In the genomic region with DNA sequence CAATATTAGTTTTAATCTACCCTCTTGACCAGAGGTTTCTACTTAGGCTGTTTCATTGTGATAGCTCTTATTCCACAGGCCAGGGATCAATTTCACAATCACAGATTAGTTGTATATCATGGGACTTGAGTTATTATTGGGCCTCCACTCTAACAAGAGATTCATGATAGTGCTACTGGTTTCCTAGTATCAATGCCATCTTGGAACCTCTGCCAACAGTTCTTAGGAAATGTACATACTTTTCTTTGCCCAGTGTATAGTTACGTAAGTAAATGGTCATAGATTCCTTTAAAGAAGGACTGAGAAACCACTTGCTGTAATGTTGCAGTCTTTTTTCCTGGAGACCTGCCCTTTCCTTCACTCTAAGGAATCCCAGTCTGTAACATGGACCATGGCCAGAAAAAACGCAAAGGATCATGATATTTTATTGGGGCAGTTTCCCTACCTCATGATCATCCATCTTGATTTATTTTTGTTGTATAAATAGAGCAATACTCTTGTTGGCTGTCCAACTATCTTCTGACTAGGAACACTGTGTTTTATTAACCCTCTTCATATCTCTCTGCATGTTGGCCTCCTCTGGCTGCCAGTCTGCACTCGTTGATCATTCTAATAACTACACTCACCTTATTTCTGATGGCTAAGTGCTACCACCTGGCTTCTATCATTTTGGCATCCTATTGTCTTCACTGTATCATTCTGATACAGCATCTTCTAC, we compare ENCODE assay signal across 14 cellular contexts. TPM values are rescaled to one million over a fixed set of nuclear protein-coding genes. Genes with fewer than 3 reads are reported as not detected.
DNase-seq lines count a peak whose midpoint lies in the region; ATAC-seq and TF ChIP-seq lines count a peak whose summit lies in the region.
"Had no signal": no experiment of that assay in that cellular context is flagged by ENCODE, and none has a peak within 500 bp of the region (broad histone marks: within the 10 kb centered on the region; RNA-seq: fewer than 3 reads in every experiment).

No MANE protein-coding gene starts in this region.

- H3K36me3 Mint-ChIP-seq in CD4-positive, alpha-beta T cell (ENCODE audit: low read depth) = no peaks in the 10 kb centered on the region
- H3K36me3 Mint-ChIP-seq in T-helper 2 cell treated with Interferon-gamma antibody and Interleukin-4, amounts not matched to agents 5 μg/mL and 100 μg/mL, for 36 hours (ENCODE audit: low read depth) = no peaks in the 10 kb centered on the region
- H3K36me3 Mint-ChIP-seq: CD4-positive, CD25-positive, alpha-beta regulatory T cell had no signal

- H3K36me3 ChIP-seq in psoas muscle (ENCODE audit: insufficient read depth in 1 of 2, low read depth in 1 of 2) (no peaks in the 10 kb centered on the region), skeletal muscle tissue (ENCODE audit: control insufficient read depth in 3 of 3, insufficient read depth in 3 of 3, low read length in 3 of 3) (no peaks in the 10 kb centered on the region)
- H3K36me3 ChIP-seq: BE2C had no signal

- peak; percentile 36 to 89 (median 71) for ATAC-seq in psoas muscle
- ATAC-seq in CD4-positive, alpha-beta T cell (ENCODE audit: poor library complexity) = no peak
- no peak for ATAC-seq in GM18868 (IDR thresholded peaks at IDR 0.05; ENCODE audit: unreplicated experiment)
- ATAC-seq: GM23338 had no signal

- no peaks in the 10 kb centered on the region for H3K27me3 Mint-ChIP-seq in CD4-positive, alpha-beta T cell
- H3K27me3 Mint-ChIP-seq in T-helper 2 cell treated with Interferon-gamma antibody and Interleukin-4, amounts not matched to agents 5 μg/mL and 100 μg/mL, for 36 hours (ENCODE audit: low read depth) = no peaks in the 10 kb centered on the region

- peak; percentile 47 for DNase-seq in NCI-H226
- peak; percentile 5 for DNase-seq in astrocyte of the spinal cord (ENCODE audit: low read depth, low spot score)
- DNase-seq in psoas muscle = no peak
- DNase-seq in CD4-positive, alpha-beta T cell = no peak
- DNase-seq in T-helper 2 cell treated with Interferon-gamma antibody and Interleukin-4, amounts not matched to agents 5 μg/mL and 100 μg/mL, for 36 hours (ENCODE audit: low spot score) = no peak
- DNase-seq: ACHN; BE2C; C1 segment of cervical spinal cord; Caco-2; CD4-positive, CD25-positive, alpha-beta regulatory T cell; HCEC 1CT had no signal

- H3K27ac Mint-ChIP-seq in CD4-positive, alpha-beta T cell = no peak overlapping the region
- H3K27ac Mint-ChIP-seq in T-helper 2 cell treated with Interferon-gamma antibody and Interleukin-4, amounts not matched to agents 5 μg/mL and 100 μg/mL, for 36 hours = no peak overlapping the region
- H3K27ac Mint-ChIP-seq: CD4-positive, CD25-positive, alpha-beta regulatory T cell; GM23338 had no signal

- H3K9me3 Mint-ChIP-seq in CD4-positive, alpha-beta T cell = no peaks in the 10 kb centered on the region
- peaks cover 6% of the 10 kb centered on the region for H3K9me3 Mint-ChIP-seq in T-helper 2 cell treated with Interferon-gamma antibody and Interleukin-4, amounts not matched to agents 5 μg/mL and 100 μg/mL, for 36 hours
- H3K9me3 Mint-ChIP-seq: GM23338 had no signal

- TF ChIP-seq CTCF in astrocyte of the spinal cord (IDR thresholded peaks at IDR 0.05; ENCODE audit: low read depth, low read length) (no peak), psoas muscle (IDR thresholded peaks at IDR 0.05) (no peak)
- no peak for TF ChIP-seq CTCF in CD4-positive, alpha-beta T cell (IDR thresholded peaks at IDR 0.05)

- H3K27me3 ChIP-seq in psoas muscle (ENCODE audit: insufficient read depth in 3 of 3, low read length in 2 of 3) (no peaks in the 10 kb centered on the region), skeletal muscle tissue (ENCODE audit: control insufficient read depth in 3 of 3, insufficient read depth in 3 of 3, low read length in 3 of 3) (no peaks in the 10 kb centered on the region)
- H3K27me3 ChIP-seq in CD4-positive, alpha-beta T cell (ENCODE audit: control insufficient read depth, insufficient read depth, low read length) = no peaks in the 10 kb centered on the region
- H3K27me3 ChIP-seq: BE2C had no signal

- H3K4me1 ChIP-seq in psoas muscle = peaks cover 11% of the 10 kb centered on the region
- peaks cover 0 to 3% (median 2%) of the 10 kb centered on the region in 3 donors for H3K4me1 ChIP-seq in skeletal muscle tissue (ENCODE audit: control insufficient read depth in 3 of 3, insufficient read depth in 3 of 3, low read length in 3 of 3)
- H3K4me1 ChIP-seq: BE2C, Caco-2 had no signal

- no peak overlapping the region for H3K4me3 Mint-ChIP-seq in CD4-positive, alpha-beta T cell
- H3K4me3 Mint-ChIP-seq in T-helper 2 cell treated with Interferon-gamma antibody and Interleukin-4, amounts not matched to agents 5 μg/mL and 100 μg/mL, for 36 hours = no peak overlapping the region
- H3K4me3 Mint-ChIP-seq: CD4-positive, CD25-positive, alpha-beta regulatory T cell; GM23338 had no signal

- POLR2A ChIA-PET in CD4-positive, alpha-beta T cell (lab: Charles Lee) = no interaction called here

- intact Hi-C loops in psoas muscle (cut with DNase I) = no loop called here
- intact Hi-C loops in CD4-positive, alpha-beta T cell (cut with DNase I, micrococcal nuclease) = no loop called here

- H3K9me3 ChIP-seq in psoas muscle (no peaks in the 10 kb centered on the region), skeletal muscle tissue (ENCODE audit: control insufficient read depth in 3 of 3, low read length in 3 of 3) (no peaks in the 10 kb centered on the region)
- H3K9me3 ChIP-seq in CD4-positive, alpha-beta T cell (ENCODE audit: control insufficient read depth, low read length) = no peaks in the 10 kb centered on the region
- H3K9me3 ChIP-seq: BE2C, Caco-2 had no signal

- in situ Hi-C loops in astrocyte of the spinal cord (cut with HindIII; ENCODE audit: low sequenced_read_pairs) = no loop called here

- H3K4me1 Mint-ChIP-seq in CD4-positive, alpha-beta T cell (ENCODE audit: low read depth) = no peaks in the 10 kb centered on the region
- H3K4me1 Mint-ChIP-seq in T-helper 2 cell treated with Interferon-gamma antibody and Interleukin-4, amounts not matched to agents 5 μg/mL and 100 μg/mL, for 36 hours (ENCODE audit: low read depth) = no peaks in the 10 kb centered on the region
- H3K4me1 Mint-ChIP-seq: CD4-positive, CD25-positive, alpha-beta regulatory T cell had no signal

- H3K27ac ChIP-seq in psoas muscle (peak overlapping the region; percentile 63), skeletal muscle tissue (ENCODE audit: low read depth, low read length) (peak overlapping the region; percentile 9)
- H3K27ac ChIP-seq in CD4-positive, alpha-beta T cell (ENCODE audit: low read depth, low read length) = no peak overlapping the region

- no peak overlapping the region for H3K9ac ChIP-seq in skeletal muscle tissue (ENCODE audit: low read depth in 1 of 3, low read length in 3 of 3)

- 22 to 55% (median 28%) methylated on average over 3 of the region's 3 CpGs for WGBS in psoas muscle, 3 donors

- H3K4me3 ChIP-seq in astrocyte of the spinal cord (ENCODE audit: low read depth, low read length) (no peak overlapping the region), psoas muscle (no peak overlapping the region), skeletal muscle tissue (ENCODE audit: low read length in 3 of 3) (no peak overlapping the region)
- H3K4me3 ChIP-seq: GM23338 had no signal

- CTCF ChIA-PET in CD4-positive, alpha-beta T cell (lab: Charles Lee) = no interaction called here

RNA-seq across cellular contexts. Expression of a gene that starts 38.0 kb away (rescaled TPM):
- total RNA-seq in psoas muscle = 100 to 1,000 TPM in 1 of 4 donors, 10 to 100 TPM in 3; 60.2 to 108 (median 83.4) TPM
- polyA plus RNA-seq in psoas muscle = 10 to 100 TPM; 13.1 to 88.1 (median 27.4) TPM
- 17.7 TPM for total RNA-seq in skeletal muscle tissue
- total RNA-seq in CD4-positive, alpha-beta T cell = not detected
- total RNA-seq: Caco-2; CD4-positive, CD25-positive, alpha-beta regulatory T cell; GM23338 had no signal
- polyA plus RNA-seq: CD4-positive, CD25-positive, alpha-beta regulatory T cell; GM23338 had no signal

Comparison
In these comparisons a context has a peak if more than half of its experiments do, and no peak if none do; other contexts are left out.
1. DNase-seq: peak in NCI-H226 (single experiment) and astrocyte of the spinal cord (single experiment); none in psoas muscle (0 of 2), CD4-positive, alpha-beta T cell (0 of 10) and T-helper 2 cell treated with Interferon-gamma antibody and Interleukin-4, amounts not matched to agents 5 μg/mL and 100 μg/mL, for 36 hours (single experiment).
2. ATAC-seq: peak in psoas muscle (4 of 4); none in CD4-positive, alpha-beta T cell (single experiment) and GM18868 (single experiment).
3. RNA of a gene that starts 38.0 kb away (total RNA-seq): 60.2 to 108 TPM in psoas muscle and 17.7 TPM in skeletal muscle tissue (single experiment); not detected in CD4-positive, alpha-beta T cell; every median in the first group is over 10 times any median in the second.